In genomic region chr3:108414007-108414406, GRCh38 we compare ENCODE assay signal across 14 cellular contexts.
"Had no signal": no experiment of that assay in that cellular context is flagged by ENCODE, and none has a peak within 500 bp of the region (broad histone marks: within the 10 kb centered on the region; RNA-seq: fewer than 3 reads in every experiment).

No MANE protein-coding gene starts in this region.

- H3K4me1 ChIP-seq: adrenal gland, heart left ventricle had no signal

- H3K27ac ChIP-seq: adrenal gland, esophagus squamous epithelium, heart left ventricle, left lung, suprapubic skin, upper lobe of left lung had no signal

- DNase-seq: activated CD4-positive, alpha-beta T cell treated with anti-CD3 and anti-CD28 coated beads, Interleukin-2, amount 50 U/mL, for 4 hours; activated gamma-delta T cell; dermis blood vessel endothelial cell; effector memory CD4-positive, alpha-beta T cell; esophagus squamous epithelium; foreskin melanocyte; heart left ventricle; left lung; retina; stimulated activated CD4-positive, alpha-beta T cell treated with anti-CD3 and anti-CD28 coated beads, Interleukin-2, amount 100 ng/mL, for 24 hours; stimulated activated naive CD8-positive, alpha-beta T cell treated with anti-CD3 and anti-CD28 coated beads, Interleukin-15, amount 100 ng/mL, for 72 hours had no signal

- H3K4me3 ChIP-seq: adrenal gland, esophagus squamous epithelium, heart left ventricle, left lung, suprapubic skin, upper lobe of left lung had no signal

- H3K9me3 ChIP-seq: adrenal gland, esophagus squamous epithelium, heart left ventricle, left lung, suprapubic skin, upper lobe of left lung had no signal

- H3K36me3 ChIP-seq: adrenal gland, esophagus squamous epithelium, heart left ventricle, left lung, suprapubic skin, upper lobe of left lung had no signal

- H3K27me3 ChIP-seq: adrenal gland, esophagus squamous epithelium, heart left ventricle, left lung, suprapubic skin, upper lobe of left lung had no signal
